12 cellular contexts compared by ENCODE assay signal in the genomic region with DNA sequence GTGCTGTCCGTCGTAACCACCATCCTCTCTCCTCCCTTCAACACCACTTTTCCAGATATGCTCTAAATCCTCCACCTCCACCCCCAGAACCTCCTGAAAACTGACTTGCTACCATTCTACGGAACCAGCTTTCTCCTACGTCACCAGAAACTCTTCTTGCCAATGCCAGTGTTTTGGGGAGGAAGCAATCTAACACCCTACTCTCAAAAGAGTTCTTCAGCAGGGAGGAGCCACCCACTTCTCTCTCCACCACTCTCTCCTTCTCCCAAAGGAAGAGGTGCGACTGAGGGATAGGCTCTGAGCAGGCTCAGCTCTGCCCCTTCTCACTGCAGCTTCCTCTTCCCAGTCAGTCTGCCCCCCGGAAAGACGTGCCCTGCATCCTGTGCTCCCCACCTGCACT. TPM values are rescaled to one million over a fixed set of nuclear protein-coding genes. Genes with fewer than 3 reads are reported as not detected.
DNase-seq lines count a peak whose midpoint lies in the region; ATAC-seq and TF ChIP-seq lines count a peak whose summit lies in the region.
"Had no signal": no experiment of that assay in that cellular context is flagged by ENCODE, and none has a peak within 500 bp of the region (broad histone marks: within the 10 kb centered on the region; RNA-seq: fewer than 3 reads in every experiment).

No MANE protein-coding gene starts in this region.

- H3K27me3 Mint-ChIP-seq in activated naive CD8-positive, alpha-beta T cell treated with anti-CD3 and anti-CD28 coated beads, Interleukin-2, amount 10 ng/mL, durations not matched to agents 7 days and 5 days: peaks cover 11% of the 10 kb centered on the region
- peaks cover 12% of the 10 kb centered on the region for H3K27me3 Mint-ChIP-seq in activated naive CD8-positive, alpha-beta T cell treated with anti-CD3 and anti-CD28 coated beads for 36 hours
- H3K27me3 Mint-ChIP-seq in neural progenitor cell (ENCODE audit: insufficient read depth, low read depth): peaks cover 11% of the 10 kb centered on the region
- no peaks in the 10 kb centered on the region for H3K27me3 Mint-ChIP-seq in T-helper 2 cell treated with Interferon-gamma antibody and Interleukin-4, amounts not matched to agents 5 μg/mL and 100 μg/mL, for 36 hours (ENCODE audit: low read depth)

- peaks cover 12% of the 10 kb centered on the region for H3K4me1 ChIP-seq in neural progenitor cell

- H3K27ac ChIP-seq in coronary artery: peak overlapping the region; percentile 64 to 82
- H3K27ac ChIP-seq in neural progenitor cell: no peak overlapping the region

- H3K4me3 Mint-ChIP-seq in activated naive CD8-positive, alpha-beta T cell treated with anti-CD3 and anti-CD28 coated beads, Interleukin-2, amount 10 ng/mL, durations not matched to agents 7 days and 5 days: no peak overlapping the region
- no peak overlapping the region for H3K4me3 Mint-ChIP-seq in activated naive CD8-positive, alpha-beta T cell treated with anti-CD3 and anti-CD28 coated beads for 36 hours
- peak overlapping the region; percentile 6 for H3K4me3 Mint-ChIP-seq in neural progenitor cell
- no peak overlapping the region for H3K4me3 Mint-ChIP-seq in T-helper 2 cell treated with Interferon-gamma antibody and Interleukin-4, amounts not matched to agents 5 μg/mL and 100 μg/mL, for 36 hours

- H3K9me3 Mint-ChIP-seq in activated naive CD8-positive, alpha-beta T cell treated with anti-CD3 and anti-CD28 coated beads, Interleukin-2, amount 10 ng/mL, durations not matched to agents 7 days and 5 days: no peaks in the 10 kb centered on the region
- no peaks in the 10 kb centered on the region for H3K9me3 Mint-ChIP-seq in activated naive CD8-positive, alpha-beta T cell treated with anti-CD3 and anti-CD28 coated beads for 36 hours
- H3K9me3 Mint-ChIP-seq in neural progenitor cell: peaks cover 7% of the 10 kb centered on the region
- H3K9me3 Mint-ChIP-seq in T-helper 2 cell treated with Interferon-gamma antibody and Interleukin-4, amounts not matched to agents 5 μg/mL and 100 μg/mL, for 36 hours: no peaks in the 10 kb centered on the region

- no peaks in the 10 kb centered on the region for H3K36me3 Mint-ChIP-seq in activated naive CD8-positive, alpha-beta T cell treated with anti-CD3 and anti-CD28 coated beads, Interleukin-2, amount 10 ng/mL, durations not matched to agents 7 days and 5 days
- no peaks in the 10 kb centered on the region for H3K36me3 Mint-ChIP-seq in activated naive CD8-positive, alpha-beta T cell treated with anti-CD3 and anti-CD28 coated beads for 36 hours
- no peaks in the 10 kb centered on the region for H3K36me3 Mint-ChIP-seq in neural progenitor cell
- no peaks in the 10 kb centered on the region for H3K36me3 Mint-ChIP-seq in T-helper 2 cell treated with Interferon-gamma antibody and Interleukin-4, amounts not matched to agents 5 μg/mL and 100 μg/mL, for 36 hours (ENCODE audit: low read depth)

- H3K9ac ChIP-seq in neural progenitor cell: no peak overlapping the region

- no peaks in the 10 kb centered on the region for H3K27me3 ChIP-seq in neural progenitor cell

- intact Hi-C loops in Right ventricle myocardium superior (cut with DNase I): loop anchor here (10.0 kb wide), 1 partner anchor 93 kb away; no protein-coding TSS in a partner anchor

- no peaks in the 10 kb centered on the region for H3K9me3 ChIP-seq in neural progenitor cell (ENCODE audit: low read depth)

- DNase-seq in activated naive CD8-positive, alpha-beta T cell treated with anti-CD3 and anti-CD28 coated beads, Interleukin-2, amount 10 ng/mL, durations not matched to agents 7 days and 5 days: no peak
- no peak for DNase-seq in activated naive CD8-positive, alpha-beta T cell treated with anti-CD3 and anti-CD28 coated beads for 36 hours
- no peak for DNase-seq in coronary artery (ENCODE audit: low spot score)
- DNase-seq in neural progenitor cell (ENCODE audit: low spot score): no peak
- no peak for DNase-seq in T-helper 2 cell treated with Interferon-gamma antibody and Interleukin-4, amounts not matched to agents 5 μg/mL and 100 μg/mL, for 36 hours (ENCODE audit: low spot score)
- no peak for DNase-seq in Right ventricle myocardium superior
- DNase-seq: kidney glomerular epithelial cell had no signal

- POLR2A ChIA-PET in activated naive CD8-positive, alpha-beta T cell treated with anti-CD3 and anti-CD28 coated beads, Interleukin-2, amount 10 ng/mL, durations not matched to agents 7 days and 5 days (lab: Charles Lee): interaction anchor here (0.6 to 2.0 kb wide), 5 partner anchors 36 to 59 kb away, joined by 3 to 8 read pairs (median 4); a partner anchor contains a TSS

- no peak overlapping the region for H3K4me2 ChIP-seq in neural progenitor cell

- H4K20me1 ChIP-seq in neural progenitor cell (ENCODE audit: low read depth): no peaks in the 10 kb centered on the region

- peak overlapping the region; percentile 48 for H3K27ac Mint-ChIP-seq in activated naive CD8-positive, alpha-beta T cell treated with anti-CD3 and anti-CD28 coated beads, Interleukin-2, amount 10 ng/mL, durations not matched to agents 7 days and 5 days
- H3K27ac Mint-ChIP-seq in activated naive CD8-positive, alpha-beta T cell treated with anti-CD3 and anti-CD28 coated beads for 36 hours: no peak overlapping the region
- H3K27ac Mint-ChIP-seq in neural progenitor cell: peak overlapping the region; percentile 7
- no peak overlapping the region for H3K27ac Mint-ChIP-seq in T-helper 2 cell treated with Interferon-gamma antibody and Interleukin-4, amounts not matched to agents 5 μg/mL and 100 μg/mL, for 36 hours

- no peaks in the 10 kb centered on the region for H3K36me3 ChIP-seq in neural progenitor cell

- H3F3A ChIP-seq in neural progenitor cell (ENCODE audit: low read depth): peaks cover 3% of the 10 kb centered on the region

- H3K4me3 ChIP-seq in coronary artery (no peak overlapping the region), neural progenitor cell (no peak overlapping the region)

- H2AFZ ChIP-seq in neural progenitor cell (replicated peaks): no peak overlapping the region

- no peak for ATAC-seq in activated naive CD8-positive, alpha-beta T cell treated with anti-CD3 and anti-CD28 coated beads, Interleukin-2, amount 10 ng/mL, durations not matched to agents 7 days and 5 days (ENCODE audit: low read depth)
- ATAC-seq in Right ventricle myocardium superior (ENCODE audit: poor library complexity): no peak
- ATAC-seq in GM19395 (IDR thresholded peaks at IDR 0.05; ENCODE audit: unreplicated experiment): no peak
- ATAC-seq in GM21723 (IDR thresholded peaks at IDR 0.05; ENCODE audit: unreplicated experiment): no peak

- peaks cover 33% of the 10 kb centered on the region for H3K4me1 Mint-ChIP-seq in activated naive CD8-positive, alpha-beta T cell treated with anti-CD3 and anti-CD28 coated beads, Interleukin-2, amount 10 ng/mL, durations not matched to agents 7 days and 5 days
- H3K4me1 Mint-ChIP-seq in activated naive CD8-positive, alpha-beta T cell treated with anti-CD3 and anti-CD28 coated beads for 36 hours: peaks cover 42% of the 10 kb centered on the region
- peaks cover 36% of the 10 kb centered on the region for H3K4me1 Mint-ChIP-seq in neural progenitor cell
- H3K4me1 Mint-ChIP-seq in T-helper 2 cell treated with Interferon-gamma antibody and Interleukin-4, amounts not matched to agents 5 μg/mL and 100 μg/mL, for 36 hours (ENCODE audit: low read depth): peaks cover 27% of the 10 kb centered on the region

- no peak for TF ChIP-seq CTCF in coronary artery (IDR thresholded peaks at IDR 0.05)
- TF ChIP-seq CTCF in neural progenitor cell (IDR thresholded peaks at IDR 0.05): no peak

- H3K79me2 ChIP-seq in neural progenitor cell (ENCODE audit: low read depth): no peaks in the 10 kb centered on the region

RNA-seq across cellular contexts. Expression of a gene that starts 6.1 kb away (rescaled TPM):
- not detected for total RNA-seq in activated naive CD8-positive, alpha-beta T cell treated with anti-CD3 and anti-CD28 coated beads, Interleukin-2, amount 10 ng/mL, durations not matched to agents 7 days and 5 days
- total RNA-seq in activated naive CD8-positive, alpha-beta T cell treated with anti-CD3 and anti-CD28 coated beads for 36 hours: under 1 TPM in 1 of 2 experiments, not detected in 1; 0.60 TPM
- not detected in 2 replicates for total RNA-seq in neural progenitor cell (ENCODE audit: low replicate concordance)
- 2.3 TPM for total RNA-seq in Right ventricle myocardium superior

RNA-seq across cellular contexts. Expression of a gene that starts 22.6 kb away (rescaled TPM):
- total RNA-seq in activated naive CD8-positive, alpha-beta T cell treated with anti-CD3 and anti-CD28 coated beads, Interleukin-2, amount 10 ng/mL, durations not matched to agents 7 days and 5 days: not detected
- not detected for total RNA-seq in activated naive CD8-positive, alpha-beta T cell treated with anti-CD3 and anti-CD28 coated beads for 36 hours
- total RNA-seq in neural progenitor cell (ENCODE audit: low replicate concordance) (not detected in 2 replicates), Right ventricle myocardium superior (0.70 TPM)

RNA-seq across cellular contexts. Expression of a gene that starts 26.1 kb away (rescaled TPM):
- 100 to 1,000 TPM; 385 to 394 TPM for total RNA-seq in activated naive CD8-positive, alpha-beta T cell treated with anti-CD3 and anti-CD28 coated beads, Interleukin-2, amount 10 ng/mL, durations not matched to agents 7 days and 5 days
- 10 to 100 TPM; 44.7 to 44.9 TPM for total RNA-seq in activated naive CD8-positive, alpha-beta T cell treated with anti-CD3 and anti-CD28 coated beads for 36 hours
- total RNA-seq in neural progenitor cell (ENCODE audit: low replicate concordance) (22.4 and 34.3 TPM in 2 replicates), Right ventricle myocardium superior (130 TPM)
- total RNA-seq: endothelial cell of umbilical vein had no signal

RNA-seq across cellular contexts. Expression of a gene that starts 31.0 kb away (rescaled TPM):
- 1 to 10 TPM; 2.2 to 2.7 TPM for total RNA-seq in activated naive CD8-positive, alpha-beta T cell treated with anti-CD3 and anti-CD28 coated beads, Interleukin-2, amount 10 ng/mL, durations not matched to agents 7 days and 5 days
- total RNA-seq in activated naive CD8-positive, alpha-beta T cell treated with anti-CD3 and anti-CD28 coated beads for 36 hours: 1 to 10 TPM; 1.2 to 1.6 TPM
- not detected in 2 replicates for total RNA-seq in neural progenitor cell (ENCODE audit: low replicate concordance)
- total RNA-seq in Right ventricle myocardium superior: not detected
- total RNA-seq: endothelial cell of umbilical vein, M059J, subcutaneous adipose tissue had no signal

RNA-seq across cellular contexts. Expression of a gene that starts 35.9 kb away (rescaled TPM):
- 100 to 1,000 TPM; 365 to 373 TPM for total RNA-seq in activated naive CD8-positive, alpha-beta T cell treated with anti-CD3 and anti-CD28 coated beads, Interleukin-2, amount 10 ng/mL, durations not matched to agents 7 days and 5 days
- total RNA-seq in activated naive CD8-positive, alpha-beta T cell treated with anti-CD3 and anti-CD28 coated beads for 36 hours: 100 to 1,000 TPM; 144 to 155 TPM
- 0.34 TPM in 1 of 2 replicates, not detected in the other for total RNA-seq in neural progenitor cell (ENCODE audit: low replicate concordance)
- 260 TPM for total RNA-seq in Right ventricle myocardium superior

Comparison
In these comparisons a context has a peak if more than half of its experiments do, and no peak if none do; other contexts are left out.
1. H3K27ac Mint-ChIP-seq: peak in activated naive CD8-positive, alpha-beta T cell treated with anti-CD3 and anti-CD28 coated beads, Interleukin-2, amount 10 ng/mL, durations not matched to agents 7 days and 5 days (single experiment) and neural progenitor cell (single experiment); none in activated naive CD8-positive, alpha-beta T cell treated with anti-CD3 and anti-CD28 coated beads for 36 hours (single experiment) and T-helper 2 cell treated with Interferon-gamma antibody and Interleukin-4, amounts not matched to agents 5 μg/mL and 100 μg/mL, for 36 hours (single experiment).